Comparison of ENCODE assay signal across 17 cellular contexts in the genomic region with DNA sequence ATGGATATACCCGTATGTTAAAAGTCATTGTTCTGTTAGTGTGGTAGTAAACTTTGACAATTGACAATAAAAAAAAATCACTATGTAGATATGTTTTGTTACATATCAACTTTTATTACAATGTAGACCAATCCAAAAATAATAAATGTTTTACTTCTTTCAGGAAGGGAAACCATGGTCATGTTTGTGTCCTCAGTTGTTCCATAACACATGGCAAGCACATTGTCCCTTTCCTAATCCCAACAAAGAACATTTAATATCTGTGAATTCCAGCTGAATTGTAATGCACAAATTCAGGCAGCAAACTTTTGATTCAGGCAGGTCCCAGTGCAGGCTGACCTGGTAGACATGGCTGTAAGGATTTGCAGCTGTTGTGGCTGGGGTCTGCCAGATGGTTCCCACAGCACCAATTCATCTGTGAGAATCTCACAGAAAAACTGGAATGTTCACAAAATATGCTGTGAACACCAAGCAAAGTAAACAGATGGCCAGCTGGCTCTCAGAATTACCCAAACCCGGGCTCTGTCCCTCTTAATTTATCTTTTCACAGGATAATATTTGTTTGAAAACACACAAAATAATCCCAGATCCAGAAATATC. TPM values are rescaled to one million over a fixed set of nuclear protein-coding genes. Genes with fewer than 3 reads are reported as not detected.
DNase-seq lines count a peak whose midpoint lies in the region; ATAC-seq and TF ChIP-seq lines count a peak whose summit lies in the region.
"Had no signal": no experiment of that assay in that cellular context is flagged by ENCODE, and none has a peak within 500 bp of the region (broad histone marks: within the 10 kb centered on the region; RNA-seq: fewer than 3 reads in every experiment).

No MANE protein-coding gene starts in this region.

- no peak for DNase-seq in CD4-positive, CD25-positive, alpha-beta regulatory T cell
- DNase-seq in HAP-1 (ENCODE audit: low spot score in 2 of 2) = peak; percentile 40 to 58
- DNase-seq in central memory CD8-positive, alpha-beta T cell (ENCODE audit: low spot score in 2 of 2) = no peak
- DNase-seq in naive thymus-derived CD4-positive, alpha-beta T cell = no peak
- no peak for DNase-seq in type B pancreatic cell (ENCODE audit: extremely low spot score, unreplicated experiment)
- DNase-seq in ACHN = no peak
- DNase-seq in MG63 = no peak
- DNase-seq: activated CD4-positive, alpha-beta T cell treated with anti-CD3 and anti-CD28 coated beads, Interleukin-2, amount 50 U/mL, for 4 hours; activated gamma-delta T cell treated with Interleukin-2 at 50 U/mL for 16 hours; body of pancreas; NCI-H1105 treated with DMSO at 0.1 percent for 48 hours; NCI-H510A treated with DMSO at 0.1 percent for 48 hours; stomach had no signal

- peaks cover 18 to 40% (median 29%) of the 10 kb centered on the region in 4 donors for H3K4me1 Mint-ChIP-seq in CD4-positive, CD25-positive, alpha-beta regulatory T cell
- H3K4me1 Mint-ChIP-seq in central memory CD8-positive, alpha-beta T cell = peaks cover 34% of the 10 kb centered on the region
- peaks cover 22 to 39% (median 37%) of the 10 kb centered on the region in 7 donors for H3K4me1 Mint-ChIP-seq in naive thymus-derived CD4-positive, alpha-beta T cell
- peaks cover 24% of the 10 kb centered on the region for H3K4me1 Mint-ChIP-seq in type B pancreatic cell (ENCODE audit: unreplicated experiment)

- H3K36me3 Mint-ChIP-seq in CD4-positive, CD25-positive, alpha-beta regulatory T cell = peaks cover 7% of the 10 kb centered on the region
- peaks cover 15% of the 10 kb centered on the region for H3K36me3 Mint-ChIP-seq in central memory CD8-positive, alpha-beta T cell (ENCODE audit: insufficient read depth)
- H3K36me3 Mint-ChIP-seq in naive thymus-derived CD4-positive, alpha-beta T cell = peaks cover 0 to 6% (median 0%) of the 10 kb centered on the region in 5 donors
- peaks cover 4% of the 10 kb centered on the region for H3K36me3 Mint-ChIP-seq in type B pancreatic cell

- in situ Hi-C loops in HAP-1 (cut with MboI; ENCODE audit: low sequenced_read_pairs) = no loop called here
- in situ Hi-C loops in ACHN (cut with HindIII; ENCODE audit: low pct_ligation_motif_present, low pct_unique_long_range_greater_than_20kb, low sequenced_read_pairs) = no loop called here

- peaks cover 24% of the 10 kb centered on the region for H3K4me1 ChIP-seq in CD4-positive, CD25-positive, alpha-beta regulatory T cell (ENCODE audit: control insufficient read depth, insufficient read depth, low read length, poor library complexity, severe bottlenecking)
- H3K4me1 ChIP-seq in HAP-1 = peaks cover 23% of the 10 kb centered on the region
- H3K4me1 ChIP-seq in naive thymus-derived CD4-positive, alpha-beta T cell (ENCODE audit: control insufficient read depth in 2 of 2, insufficient read depth in 2 of 2, low read length in 2 of 2) = peaks cover 0 to 10% of the 10 kb centered on the region in 2 donors

- ATAC-seq in CD4-positive, CD25-positive, alpha-beta regulatory T cell (ENCODE audit: low read depth in 2 of 2) = no peak
- ATAC-seq in central memory CD8-positive, alpha-beta T cell (replicated peaks; ENCODE audit: extremely low read depth, poor library complexity, severe bottlenecking) = no peak
- ATAC-seq in naive thymus-derived CD4-positive, alpha-beta T cell = no peak
- no peak for ATAC-seq in HG02885 (IDR thresholded peaks at IDR 0.05; ENCODE audit: poor library complexity, unreplicated experiment)
- ATAC-seq: body of pancreas had no signal

- TF ChIP-seq CTCF in type B pancreatic cell (conservative IDR thresholded peaks at IDR 0.05) = no peak

- intact Hi-C loops in naive thymus-derived CD4-positive, alpha-beta T cell (cut with micrococcal nuclease) = loop anchor here in 1 of 2 donors (2.0 to 5.0 kb wide), 2 partner anchors 97 to 306 kb away; a partner anchor contains a TSS

- H3K27ac ChIP-seq in CD4-positive, CD25-positive, alpha-beta regulatory T cell (ENCODE audit: insufficient read depth, low read length, poor library complexity, severe bottlenecking) = no peak overlapping the region
- no peak overlapping the region for H3K27ac ChIP-seq in naive thymus-derived CD4-positive, alpha-beta T cell (ENCODE audit: low read depth, low read length)
- H3K27ac ChIP-seq: body of pancreas had no signal

- peaks cover 0 to 1% (median 0%) of the 10 kb centered on the region in 7 donors for H3K9me3 Mint-ChIP-seq in CD4-positive, CD25-positive, alpha-beta regulatory T cell
- H3K9me3 Mint-ChIP-seq in central memory CD8-positive, alpha-beta T cell = no peaks in the 10 kb centered on the region
- peaks cover 0 to 1% (median 0%) of the 10 kb centered on the region in 11 donors for H3K9me3 Mint-ChIP-seq in naive thymus-derived CD4-positive, alpha-beta T cell
- no peaks in the 10 kb centered on the region for H3K9me3 Mint-ChIP-seq in type B pancreatic cell

- no peaks in the 10 kb centered on the region for H3K27me3 ChIP-seq in CD4-positive, CD25-positive, alpha-beta regulatory T cell (ENCODE audit: control insufficient read depth, insufficient read depth, low read length)
- H3K27me3 ChIP-seq in HAP-1 (ENCODE audit: low read depth) (no peaks in the 10 kb centered on the region), MG63 (no peaks in the 10 kb centered on the region)
- no peaks in the 10 kb centered on the region for H3K27me3 ChIP-seq in naive thymus-derived CD4-positive, alpha-beta T cell (ENCODE audit: control insufficient read depth in 2 of 2, insufficient read depth in 2 of 2, low read length in 2 of 2)
- H3K27me3 ChIP-seq: body of pancreas, stomach had no signal

- no peak overlapping the region for H3K4me3 ChIP-seq in CD4-positive, CD25-positive, alpha-beta regulatory T cell (ENCODE audit: low read depth, low read length)
- H3K4me3 ChIP-seq in HAP-1 = no peak overlapping the region
- no peak overlapping the region for H3K4me3 ChIP-seq in naive thymus-derived CD4-positive, alpha-beta T cell (ENCODE audit: low read length)
- no peak overlapping the region for H3K4me3 ChIP-seq in MG63
- H3K4me3 ChIP-seq: body of pancreas, stomach had no signal

- POLR2A ChIA-PET in naive thymus-derived CD4-positive, alpha-beta T cell (lab: Charles Lee) = interaction anchor here (0.8 kb wide), 1 partner anchor 194 kb away, joined by 3 read pairs; no protein-coding TSS in a partner anchor

- no peaks in the 10 kb centered on the region for H3K9me3 ChIP-seq in CD4-positive, CD25-positive, alpha-beta regulatory T cell (ENCODE audit: control insufficient read depth in 2 of 2, low read length in 2 of 2)
- H3K9me3 ChIP-seq in HAP-1 (no peaks in the 10 kb centered on the region), MG63 (no peaks in the 10 kb centered on the region)
- H3K9me3 ChIP-seq in naive thymus-derived CD4-positive, alpha-beta T cell (ENCODE audit: control insufficient read depth in 2 of 3, low read length in 3 of 3) = no peaks in the 10 kb centered on the region
- H3K9me3 ChIP-seq: body of pancreas, stomach had no signal

- H3K27ac Mint-ChIP-seq in CD4-positive, CD25-positive, alpha-beta regulatory T cell = no peak overlapping the region
- H3K27ac Mint-ChIP-seq in central memory CD8-positive, alpha-beta T cell (ENCODE audit: low read depth) = no peak overlapping the region
- peak overlapping the region in 1 of 9 donors; percentile 59 for H3K27ac Mint-ChIP-seq in naive thymus-derived CD4-positive, alpha-beta T cell
- H3K27ac Mint-ChIP-seq in type B pancreatic cell = no peak overlapping the region

- CTCF ChIA-PET in naive thymus-derived CD4-positive, alpha-beta T cell (lab: Charles Lee) = no interaction called here

- peaks cover 8% of the 10 kb centered on the region for H3K27me3 Mint-ChIP-seq in CD4-positive, CD25-positive, alpha-beta regulatory T cell
- no peaks in the 10 kb centered on the region for H3K27me3 Mint-ChIP-seq in central memory CD8-positive, alpha-beta T cell
- no peaks in the 10 kb centered on the region for H3K27me3 Mint-ChIP-seq in naive thymus-derived CD4-positive, alpha-beta T cell
- H3K27me3 Mint-ChIP-seq in type B pancreatic cell = no peaks in the 10 kb centered on the region

- H3K36me3 ChIP-seq in CD4-positive, CD25-positive, alpha-beta regulatory T cell (ENCODE audit: control insufficient read depth, insufficient read depth, low read length) = no peaks in the 10 kb centered on the region
- H3K36me3 ChIP-seq in HAP-1 (replicated peaks) (peaks cover 4% of the 10 kb centered on the region; the same call in 1 of the 2 replicates), MG63 (peaks cover 11% of the 10 kb centered on the region)
- H3K36me3 ChIP-seq in naive thymus-derived CD4-positive, alpha-beta T cell (ENCODE audit: control insufficient read depth in 2 of 3, insufficient read depth in 3 of 3, low read length in 3 of 3) = peaks cover 0 to 4% (median 0%) of the 10 kb centered on the region in 3 experiments
- H3K36me3 ChIP-seq: stomach had no signal

- H3K4me3 Mint-ChIP-seq in CD4-positive, CD25-positive, alpha-beta regulatory T cell = peak overlapping the region in 3 of 4 donors; percentile 54 to 97 (median 96)
- peak overlapping the region; percentile 4 for H3K4me3 Mint-ChIP-seq in central memory CD8-positive, alpha-beta T cell
- H3K4me3 Mint-ChIP-seq in naive thymus-derived CD4-positive, alpha-beta T cell = peak overlapping the region in 6 of 10 donors; percentile 7 to 52 (median 34)
- H3K4me3 Mint-ChIP-seq in type B pancreatic cell = no peak overlapping the region

RNA-seq across cellular contexts. Expression of a gene that starts 1.9 kb away (rescaled TPM):
- total RNA-seq in CD4-positive, CD25-positive, alpha-beta regulatory T cell = 46.9 TPM
- 100 to 1,000 TPM; 126 to 146 (median 136) TPM for polyA plus RNA-seq in CD4-positive, CD25-positive, alpha-beta regulatory T cell
- 10 to 100 TPM; 42.5 to 72.3 (median 60.0) TPM for total RNA-seq in naive thymus-derived CD4-positive, alpha-beta T cell
- polyA plus RNA-seq in naive thymus-derived CD4-positive, alpha-beta T cell = 100 to 1,000 TPM; 123 to 140 TPM
- total RNA-seq in type B pancreatic cell (ENCODE audit: low replicate concordance) = 77.0 and 80.7 TPM in 2 replicates
- 116 and 137 TPM in 2 replicates for total RNA-seq in MG63 (2014; rRNA removed; shearing (Covaris generic); ENCODE audit: low replicate concordance)

RNA-seq across cellular contexts. Expression of a gene that starts 37.8 kb away (rescaled TPM):
- total RNA-seq in CD4-positive, CD25-positive, alpha-beta regulatory T cell = 6.1 TPM
- 10 to 100 TPM; 18.7 to 26.9 (median 19.9) TPM for polyA plus RNA-seq in CD4-positive, CD25-positive, alpha-beta regulatory T cell
- total RNA-seq in naive thymus-derived CD4-positive, alpha-beta T cell = 10 to 100 TPM in 4 of 5 experiments, 1 to 10 TPM in 1; 7.1 to 24.8 (median 12.7) TPM
- 10 to 100 TPM; 19.7 to 21.5 TPM for polyA plus RNA-seq in naive thymus-derived CD4-positive, alpha-beta T cell
- total RNA-seq in type B pancreatic cell (ENCODE audit: low replicate concordance) = 19.2 and 19.5 TPM in 2 replicates
- total RNA-seq in MG63 (2014; rRNA removed; shearing (Covaris generic); ENCODE audit: low replicate concordance) = 17.8 and 21.5 TPM in 2 replicates

RNA-seq across cellular contexts. Expression of a gene that starts 53.6 kb away (rescaled TPM):
- total RNA-seq in CD4-positive, CD25-positive, alpha-beta regulatory T cell = not detected
- polyA plus RNA-seq in CD4-positive, CD25-positive, alpha-beta regulatory T cell = not detected
- not detected for total RNA-seq in naive thymus-derived CD4-positive, alpha-beta T cell
- polyA plus RNA-seq in naive thymus-derived CD4-positive, alpha-beta T cell = not detected
- 1.2 and 5.7 TPM in 2 replicates for total RNA-seq in type B pancreatic cell (ENCODE audit: low replicate concordance)
- not detected in 2 replicates for total RNA-seq in MG63 (2014; rRNA removed; shearing (Covaris generic); ENCODE audit: low replicate concordance)
- total RNA-seq: body of pancreas, glomerular endothelial cell, RPMI7951 had no signal
- polyA plus RNA-seq: keratinocyte had no signal

Comparison
In these comparisons a context has a peak if more than half of its experiments do, and no peak if none do; other contexts are left out.
1. DNase-seq: peak in HAP-1 (2 of 2); none in CD4-positive, CD25-positive, alpha-beta regulatory T cell (0 of 3), central memory CD8-positive, alpha-beta T cell (0 of 2), naive thymus-derived CD4-positive, alpha-beta T cell (0 of 9), type B pancreatic cell (single experiment), ACHN (single experiment) and MG63 (single experiment).